In the genomic region with DNA sequence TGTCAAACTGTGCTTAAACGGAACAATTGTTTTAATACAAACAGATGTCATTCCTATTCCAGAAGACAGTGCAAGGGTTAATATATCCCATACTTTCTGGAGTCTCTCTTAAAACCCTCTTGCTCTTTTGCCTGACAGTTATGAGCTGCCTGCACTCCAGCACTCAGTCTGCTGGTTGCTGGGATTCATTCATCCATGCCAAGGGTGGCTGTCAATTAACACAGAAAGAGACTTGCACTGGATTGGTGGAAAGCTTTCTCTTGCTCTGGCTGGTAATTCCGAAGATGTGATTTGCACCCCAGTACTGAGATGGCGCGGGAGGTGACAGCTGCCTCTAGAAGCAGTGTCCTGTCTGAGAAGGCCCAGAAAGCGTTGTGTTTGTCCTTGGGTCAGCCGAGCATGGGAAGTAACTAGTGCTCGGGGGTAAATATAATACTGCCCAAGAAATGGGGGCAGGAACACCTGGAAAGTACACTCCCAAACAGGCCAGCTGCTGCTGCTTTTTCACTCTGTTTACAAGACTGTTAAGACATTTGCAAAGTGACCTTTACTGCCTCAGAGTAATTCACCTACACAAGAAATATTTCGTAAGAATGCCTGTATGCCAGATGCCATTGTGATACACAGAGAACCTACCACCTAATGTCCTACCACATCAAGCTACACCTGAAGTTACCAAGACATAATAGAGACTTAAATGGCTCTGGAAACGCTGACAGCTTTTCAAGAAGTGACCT, we compare ENCODE assay signal across 20 cellular contexts. TPM values are rescaled to one million over a fixed set of nuclear protein-coding genes. Genes with fewer than 3 reads are reported as not detected.
DNase-seq lines count a peak whose midpoint lies in the region; ATAC-seq and TF ChIP-seq lines count a peak whose summit lies in the region.
"Had no signal": no experiment of that assay in that cellular context is flagged by ENCODE, and none has a peak within 500 bp of the region (broad histone marks: within the 10 kb centered on the region; RNA-seq: fewer than 3 reads in every experiment).

No MANE protein-coding gene starts in this region.

- no peak overlapping the region for H3K4me3 Mint-ChIP-seq in chondrocyte (ENCODE audit: unreplicated experiment)
- no peak overlapping the region for H3K4me3 Mint-ChIP-seq in CD4-positive, alpha-beta memory T cell
- H3K4me3 Mint-ChIP-seq: HFFc6 had no signal

- POLR2A ChIA-PET in CD4-positive, alpha-beta memory T cell (lab: Charles Lee; ENCODE audit: partially characterized antibody) = no interaction called here

- CTCF ChIA-PET in CD4-positive, alpha-beta memory T cell (lab: Charles Lee; ENCODE audit: partially characterized antibody) = interaction anchor here (1.6 kb wide), 1 partner anchor 55 kb away, joined by 3 read pairs; no protein-coding TSS in a partner anchor

- no peaks in the 10 kb centered on the region for H3K27me3 ChIP-seq in parathyroid adenoma (ENCODE audit: control insufficient read depth, insufficient read depth, low read length)
- no peaks in the 10 kb centered on the region for H3K27me3 ChIP-seq in CD4-positive, alpha-beta memory T cell (ENCODE audit: insufficient read depth, low read length)
- H3K27me3 ChIP-seq: Peyer's patch had no signal

- H3K4me2 ChIP-seq in parathyroid adenoma (ENCODE audit: low read length) = no peak overlapping the region

- peaks cover 4% of the 10 kb centered on the region for H3K4me1 Mint-ChIP-seq in chondrocyte (ENCODE audit: low read depth)
- H3K4me1 Mint-ChIP-seq in CD4-positive, alpha-beta memory T cell = no peaks in the 10 kb centered on the region

- DNase-seq in activated CD8-positive, alpha-beta memory T cell treated with anti-CD3 and anti-CD28 coated beads for 24 hours = peak; percentile 32
- no peak for DNase-seq in activated CD8-positive, alpha-beta memory T cell treated with anti-CD3 and anti-CD28 coated beads, Interleukin-2, amount 50 U/mL, for 48 hours
- no peak for DNase-seq in left colon
- no peak for DNase-seq in chondrocyte (ENCODE audit: low spot score)
- DNase-seq in CD4-positive, alpha-beta memory T cell = no peak
- DNase-seq in DMS153 (lab: John Stamatoyannopoulos, UW) = no peak
- no peak for DNase-seq in C1 segment of cervical spinal cord (lab: John Stamatoyannopoulos, UW)
- DNase-seq: 8988T; COR-L47; GDM1; H7; HFFc6; MM.1S; NCI-H1092; NCI-H146; NCI-H2029 treated with DMSO at 0.1 percent for 48 hours; NCI-H446 treated with DMSO at 0.1 percent for 48 hours; NK-92 treated with Interleukin-12 subunit alpha and Interleukin-12 subunit beta, amount 100 ng/mL, for 24 hours; Peyer's patch had no signal

- intact Hi-C loops in left colon (cut with DNase I, micrococcal nuclease) = no loop called here
- intact Hi-C loops in CD4-positive, alpha-beta memory T cell (cut with micrococcal nuclease) = no loop called here

- H3K9me3 ChIP-seq in parathyroid adenoma (ENCODE audit: control insufficient read depth, low read length) = no peaks in the 10 kb centered on the region
- H3K9me3 ChIP-seq in CD4-positive, alpha-beta memory T cell (ENCODE audit: control insufficient read depth in 1 of 2, low read length in 2 of 2) = no peaks in the 10 kb centered on the region
- H3K9me3 ChIP-seq: Peyer's patch had no signal

- peaks cover 8% of the 10 kb centered on the region for H3K4me1 ChIP-seq in parathyroid adenoma
- no peaks in the 10 kb centered on the region for H3K4me1 ChIP-seq in CD4-positive, alpha-beta memory T cell (ENCODE audit: insufficient read depth, low read length)
- H3K4me1 ChIP-seq: Peyer's patch had no signal

- H3K27ac Mint-ChIP-seq in chondrocyte (ENCODE audit: unreplicated experiment) = no peak overlapping the region
- H3K27ac Mint-ChIP-seq in CD4-positive, alpha-beta memory T cell = no peak overlapping the region
- H3K27ac Mint-ChIP-seq: HFFc6 had no signal

- H3K9me3 Mint-ChIP-seq in chondrocyte (ENCODE audit: low read depth) = no peaks in the 10 kb centered on the region
- H3K9me3 Mint-ChIP-seq in CD4-positive, alpha-beta memory T cell = no peaks in the 10 kb centered on the region
- H3K9me3 Mint-ChIP-seq: HFFc6 had no signal

- TF ChIP-seq CTCF in parathyroid adenoma (IDR thresholded peaks at IDR 0.05) (no peak), chondrocyte (IDR thresholded peaks at IDR 0.05) (no peak)

- H3K4me3 ChIP-seq in parathyroid adenoma (ENCODE audit: low read depth, low read length) = no peak overlapping the region
- no peak overlapping the region for H3K4me3 ChIP-seq in CD4-positive, alpha-beta memory T cell (ENCODE audit: low read length in 2 of 2)
- H3K4me3 ChIP-seq: Peyer's patch had no signal

- ATAC-seq in left colon = peak; percentile 89

- H3K9ac ChIP-seq in parathyroid adenoma = no peak overlapping the region

- H3K27ac ChIP-seq in parathyroid adenoma = peak overlapping the region; percentile 15
- no peak overlapping the region for H3K27ac ChIP-seq in CD4-positive, alpha-beta memory T cell (ENCODE audit: low read depth, low read length)
- H3K27ac ChIP-seq: Peyer's patch had no signal

- H3K36me3 ChIP-seq in parathyroid adenoma (ENCODE audit: control insufficient read depth, insufficient read depth, low read length) = no peaks in the 10 kb centered on the region
- H3K36me3 ChIP-seq in CD4-positive, alpha-beta memory T cell (ENCODE audit: insufficient read depth, low read length) = no peaks in the 10 kb centered on the region
- H3K36me3 ChIP-seq: Peyer's patch had no signal

- H3K36me3 Mint-ChIP-seq in chondrocyte (ENCODE audit: low read depth) = peaks cover 8% of the 10 kb centered on the region
- no peaks in the 10 kb centered on the region for H3K36me3 Mint-ChIP-seq in CD4-positive, alpha-beta memory T cell

- peak overlapping the region; percentile 20 for H2AFZ ChIP-seq in parathyroid adenoma

- H3K27me3 Mint-ChIP-seq in chondrocyte (ENCODE audit: low read depth) = no peaks in the 10 kb centered on the region
- peaks cover 11 to 21% of the 10 kb centered on the region in 2 donors for H3K27me3 Mint-ChIP-seq in CD4-positive, alpha-beta memory T cell

- H3K79me2 ChIP-seq in parathyroid adenoma = no peaks in the 10 kb centered on the region

RNA-seq across cellular contexts. Expression of gene SCUBE2, which starts 20.5 kb away (rescaled TPM):
- total RNA-seq in left colon (1 to 10 TPM; 8.3 TPM), chondrocyte (2.0 to 5.0 TPM (median 4.6 TPM) in 3 replicates)
- under 1 TPM in 1 of 2 experiments, not detected in 1; 0.64 TPM for total RNA-seq in CD4-positive, alpha-beta memory T cell
- not detected for polyA plus RNA-seq in CD4-positive, alpha-beta memory T cell
